ENCODE assay signal across 9 cellular contexts in genomic region chr2:17752281-17752680, GRCh38. TPM values are rescaled to one million over a fixed set of nuclear protein-coding genes. Genes with fewer than 3 reads are reported as not detected.
DNase-seq lines count a peak whose midpoint lies in the region; ATAC-seq and TF ChIP-seq lines count a peak whose summit lies in the region.
"Had no signal": no experiment of that assay in that cellular context is flagged by ENCODE, and none has a peak within 500 bp of the region (broad histone marks: within the 10 kb centered on the region; RNA-seq: fewer than 3 reads in every experiment).

No MANE protein-coding gene starts in this region.

- H3K9me3 Mint-ChIP-seq in CD8-positive, alpha-beta T cell = no peaks in the 10 kb centered on the region
- no peaks in the 10 kb centered on the region for H3K9me3 Mint-ChIP-seq in T-cell

- POLR2A ChIA-PET in CD8-positive, alpha-beta T cell (lab: Charles Lee) = no interaction called here
- POLR2A ChIA-PET in T-cell (lab: Charles Lee) = no interaction called here

- H3K36me3 ChIP-seq in CD8-positive, alpha-beta T cell (ENCODE audit: insufficient read depth, low read length) = no peaks in the 10 kb centered on the region
- H3K36me3 ChIP-seq in liver (ENCODE audit: control insufficient read depth in 4 of 4, insufficient read depth in 3 of 4, low read depth in 1 of 4, low read length in 3 of 4) (no peaks in the 10 kb centered on the region), aorta (ENCODE audit: control insufficient read depth in 1 of 2, insufficient read depth in 2 of 2, low read length in 1 of 2) (no peaks in the 10 kb centered on the region)

- CTCF ChIA-PET in CD8-positive, alpha-beta T cell (lab: Charles Lee) = no interaction called here
- CTCF ChIA-PET in T-cell (lab: Charles Lee) = interaction anchor here in 1 of 2 donors (0.9 kb wide), 1 partner anchor 33 kb away, joined by 4 read pairs; no protein-coding TSS in a partner anchor

- H3K4me3 ChIP-seq in CD8-positive, alpha-beta T cell (ENCODE audit: low read depth, low read length) = no peak overlapping the region
- H3K4me3 ChIP-seq in liver (ENCODE audit: low read depth in 1 of 3, low read length in 3 of 3) = peak overlapping the region in 2 of 3 donors; percentile 83 to 99
- no peak overlapping the region for H3K4me3 ChIP-seq in aorta (ENCODE audit: low read length in 2 of 2)

- H3K27ac Mint-ChIP-seq in CD8-positive, alpha-beta T cell = no peak overlapping the region
- H3K27ac Mint-ChIP-seq in T-cell = peak overlapping the region; percentile 50 to 88

- no peak for TF ChIP-seq RAD21 in liver (IDR thresholded peaks at IDR 0.05)

- peaks cover 1% of the 10 kb centered on the region for H3K36me3 Mint-ChIP-seq in CD8-positive, alpha-beta T cell
- no peaks in the 10 kb centered on the region for H3K36me3 Mint-ChIP-seq in T-cell

- no peak overlapping the region for H3K27ac ChIP-seq in CD8-positive, alpha-beta T cell (ENCODE audit: low read depth, low read length)
- H3K27ac ChIP-seq in liver (ENCODE audit: low read depth in 1 of 2, low read length in 2 of 2) (no peak overlapping the region), aorta (ENCODE audit: low read depth in 1 of 2, low read length in 2 of 2) (no peak overlapping the region)

- no peak for ATAC-seq in CD8-positive, alpha-beta T cell
- ATAC-seq in GM21717 (IDR thresholded peaks at IDR 0.05; ENCODE audit: unreplicated experiment) (peak; percentile 20), T-cell (replicated peaks in 1 of 4) (no peak), aorta (ENCODE audit: low FRiP score) (no peak)

- H3K9ac ChIP-seq in liver (ENCODE audit: low read depth in 1 of 2, low read length in 2 of 2) = no peak overlapping the region

- H3K9me3 ChIP-seq in CD8-positive, alpha-beta T cell (ENCODE audit: low read length) = no peaks in the 10 kb centered on the region
- H3K9me3 ChIP-seq in liver (ENCODE audit: control insufficient read depth in 4 of 4, low read length in 3 of 4) = no peaks in the 10 kb centered on the region
- H3K9me3 ChIP-seq in aorta (ENCODE audit: control insufficient read depth, low read length) = no peaks in the 10 kb centered on the region

- peak overlapping the region; percentile 92 for H3K4me3 Mint-ChIP-seq in CD8-positive, alpha-beta T cell
- peak overlapping the region; percentile 84 to 92 (median 89) for H3K4me3 Mint-ChIP-seq in T-cell

- H3K27me3 Mint-ChIP-seq in CD8-positive, alpha-beta T cell (ENCODE audit: low read depth) = no peaks in the 10 kb centered on the region
- no peaks in the 10 kb centered on the region for H3K27me3 Mint-ChIP-seq in T-cell

- no peak for DNase-seq in CD8-positive, alpha-beta T cell
- DNase-seq in T-cell (no peak), AG20443 (ENCODE audit: low spot score) (no peak), aorta (no peak), nucleus accumbens (lab: John Stamatoyannopoulos, UW) (no peak), DMS153 (lab: John Stamatoyannopoulos, UW) (no peak)
- DNase-seq: GOT3 had no signal

- 34% methylated on average over 4 of the region's 4 CpGs for WGBS in liver
- WGBS in aorta, 2 donors = 40 to 41% methylated on average over 4 of the region's 4 CpGs

- peaks cover 33% of the 10 kb centered on the region for H3K4me1 Mint-ChIP-seq in CD8-positive, alpha-beta T cell (ENCODE audit: low read depth)
- H3K4me1 Mint-ChIP-seq in T-cell = peaks cover 31 to 36% (median 34%) of the 10 kb centered on the region in 3 donors

- intact Hi-C loops in CD8-positive, alpha-beta T cell (cut with DNase I, micrococcal nuclease) = loop anchor here (2.0 to 5.0 kb wide), 3 partner anchors 29 to 1610 kb away; no protein-coding TSS in a partner anchor
- intact Hi-C loops in aorta (cut with DNase I) = loop anchor here in 1 of 2 donors (5.0 kb wide), 1 partner anchor 80 kb away; no protein-coding TSS in a partner anchor

- TF ChIP-seq CTCF in CD8-positive, alpha-beta T cell (IDR thresholded peaks at IDR 0.05) = no peak
- no peak for TF ChIP-seq CTCF in liver (IDR thresholded peaks at IDR 0.05; ENCODE audit: low read depth, low read length, missing input control)

- H3K27me3 ChIP-seq in CD8-positive, alpha-beta T cell (ENCODE audit: insufficient read depth, low read length) = no peaks in the 10 kb centered on the region
- H3K27me3 ChIP-seq in liver (ENCODE audit: control insufficient read depth in 4 of 4, insufficient read depth in 4 of 4, low read length in 3 of 4) (no peaks in the 10 kb centered on the region), aorta (ENCODE audit: control insufficient read depth in 1 of 2, insufficient read depth in 2 of 2, low read length in 1 of 2) (no peaks in the 10 kb centered on the region)

- peaks cover 17% of the 10 kb centered on the region for H3K4me1 ChIP-seq in CD8-positive, alpha-beta T cell (ENCODE audit: insufficient read depth, low read length)
- H3K4me1 ChIP-seq in liver (ENCODE audit: control insufficient read depth in 4 of 4, insufficient read depth in 4 of 4, low read length in 3 of 4) = peaks cover 5 to 48% (median 45%) of the 10 kb centered on the region in 4 donors
- peaks cover 0 to 5% of the 10 kb centered on the region in 2 donors for H3K4me1 ChIP-seq in aorta (ENCODE audit: control insufficient read depth in 1 of 2, insufficient read depth in 2 of 2, low read length in 2 of 2)

TF ChIP-seq in liver, 16 proteins besides CTCF, POLR2A, EP300 and RAD21:
- no peak for TF ChIP-seq NR2F2 (IDR thresholded peaks at IDR 0.05)
- no peak for TF ChIP-seq ZBTB33 (IDR thresholded peaks at IDR 0.05)
- TF ChIP-seq JUND (IDR thresholded peaks at IDR 0.05) = no peak
- no peak for TF ChIP-seq HNF4A (conservative IDR thresholded peaks at IDR 0.05)
- TF ChIP-seq REST (IDR thresholded peaks at IDR 0.05) = no peak
- no peak for TF ChIP-seq RXRA (IDR thresholded peaks at IDR 0.05)
- TF ChIP-seq ATF3 (IDR thresholded peaks at IDR 0.05) = no peak
- no peak for TF ChIP-seq EGR1 (IDR thresholded peaks at IDR 0.05; ENCODE audit: low read depth in 2 of 2)
- TF ChIP-seq SP1 (IDR thresholded peaks at IDR 0.05) = no peak

RNA-seq across cellular contexts. Expression of gene SMC6, which starts 1.3 kb away (rescaled TPM):
- total RNA-seq in CD8-positive, alpha-beta T cell = 1 to 10 TPM; 5.0 to 6.2 TPM
- 10 to 100 TPM; 14.1 to 22.8 (median 18.1) TPM for total RNA-seq in T-cell
- total RNA-seq in liver = 10 to 100 TPM; 15.7 to 22.3 TPM
- 1 to 10 TPM; 2.6 to 6.3 TPM for polyA plus RNA-seq in liver
- 10 to 100 TPM; 11.6 to 17.2 TPM for total RNA-seq in aorta
- polyA plus RNA-seq in aorta = 1 to 10 TPM; 5.5 to 5.7 TPM

RNA-seq across cellular contexts. Expression of gene GEN1, which starts 1.7 kb away (rescaled TPM):
- 1 to 10 TPM; 6.3 to 7.3 TPM for total RNA-seq in CD8-positive, alpha-beta T cell
- total RNA-seq in T-cell (1 to 10 TPM; 7.6 to 9.2 (median 7.7) TPM), liver (10 to 100 TPM in 1 of 2 donors, 1 to 10 TPM in 1; 9.6 to 12.7 TPM), aorta (1 to 10 TPM; 3.5 to 5.5 TPM)
- polyA plus RNA-seq in liver (1 to 10 TPM; 1.2 to 6.0 TPM), aorta (1 to 10 TPM; 1.2 to 1.5 TPM)

Comparison
In these comparisons a context has a peak if more than half of its experiments do, and no peak if none do; other contexts are left out.
1. H3K4me3 ChIP-seq: peak in liver (2 of 3); none in CD8-positive, alpha-beta T cell (single experiment) and aorta (0 of 2).